ENCODE assay signal across 21 cellular contexts in genomic region chr22:44895296-44896055, GRCh38.
DNase-seq lines count a peak whose midpoint lies in the region; ATAC-seq, FAIRE-seq and TF ChIP-seq lines count a peak whose summit lies in the region.
"Had no signal": no experiment of that assay in that cellular context is flagged by ENCODE, and none has a peak within 500 bp of the region (broad histone marks: within the 10 kb centered on the region; RNA-seq: fewer than 3 reads in every experiment).

No MANE protein-coding gene starts in this region.

- H4K5ac ChIP-seq in H9 (ENCODE audit: insufficient read length, low read depth, low read length): no peak overlapping the region
- H4K5ac ChIP-seq in H1 (ENCODE audit: insufficient read length, low read depth, low read length): no peak overlapping the region

- H3K4me2 ChIP-seq in H9 (ENCODE audit: insufficient read depth, insufficient read length, low read length): no peak overlapping the region
- H3K4me2 ChIP-seq in H1 (ENCODE audit: insufficient read depth in 1 of 2, low read depth in 2 of 2, low read length in 2 of 2): no peak overlapping the region
- H3K4me2 ChIP-seq: A549 had no signal

- no peaks in the 10 kb centered on the region for H3K79me2 ChIP-seq in H9 (ENCODE audit: insufficient read depth, low read length)
- no peaks in the 10 kb centered on the region for H3K79me2 ChIP-seq in H1 (ENCODE audit: control insufficient read depth in 1 of 2, insufficient read depth in 2 of 2, low read length in 2 of 2)

- peaks cover 14 to 48% (median 26%) of the 10 kb centered on the region in 3 experiments for H3K36me3 Mint-ChIP-seq in H9 (ENCODE audit: insufficient read depth in 1 of 3, low read depth in 3 of 3)
- H3K36me3 Mint-ChIP-seq in osteocyte (ENCODE audit: unreplicated experiment): no peaks in the 10 kb centered on the region
- H3K36me3 Mint-ChIP-seq in stimulated activated naive B cell treated with anti-CD40 and anti-IgM and Interleukin-4, amounts not matched to agents 10 μg/mL and 1 μg/mL and 100 μg/mL, for 72 hours: no peaks in the 10 kb centered on the region

- H2BK12ac ChIP-seq in H9 (ENCODE audit: insufficient read length, low read depth, low read length): no peak overlapping the region
- H2BK12ac ChIP-seq in H1 (ENCODE audit: low read depth, low read length): no peak overlapping the region

- H3K4me1 Mint-ChIP-seq in H9: peaks cover 9 to 12% of the 10 kb centered on the region in 2 experiments
- H3K4me1 Mint-ChIP-seq in osteocyte (ENCODE audit: unreplicated experiment): no peaks in the 10 kb centered on the region
- H3K4me1 Mint-ChIP-seq in stimulated activated naive B cell treated with anti-CD40 and anti-IgM and Interleukin-4, amounts not matched to agents 10 μg/mL and 1 μg/mL and 100 μg/mL, for 72 hours: no peaks in the 10 kb centered on the region
- H3K4me1 Mint-ChIP-seq: B cell had no signal

- no peak overlapping the region for H3K4me3 ChIP-seq in H1 (ENCODE audit: extremely low read depth in 1 of 4, insufficient read depth in 2 of 4, low read depth in 3 of 4, low read length in 4 of 4)
- H3K4me3 ChIP-seq: A549 had no signal

- H3K36me3 ChIP-seq in H1 (ENCODE audit: control insufficient read depth in 2 of 4, insufficient read depth in 4 of 4, low read length in 3 of 4): peaks cover 5 to 21% (median 9%) of the 10 kb centered on the region in 4 experiments; a peak in 5 of 8 replicates

- no peak overlapping the region; the same call in 1 of the 2 replicates for H3K14ac ChIP-seq in H9 (ENCODE audit: insufficient read depth, low read length)
- no peak overlapping the region for H3K14ac ChIP-seq in H1 (ENCODE audit: insufficient read length)

- H3K4me1 ChIP-seq in H9 (ENCODE audit: insufficient read depth, low read length) (no peaks in the 10 kb centered on the region), H1 (replicated peaks in 1 of 4; ENCODE audit: control insufficient read depth in 3 of 4, insufficient read depth in 4 of 4, low read length in 3 of 4) (no peaks in the 10 kb centered on the region; a peak in 2 of 7 replicates)
- H3K4me1 ChIP-seq: A549 had no signal

- POLR2A ChIA-PET in H1 (lab: Charles Lee; ENCODE audit: partially characterized antibody): no interaction called here

- no CpG with 5 or more reads among the region's 23 CpGs for WGBS in H9 (ENCODE audit: extremely low coverage, insufficient read length, low lambda C conversion rate)
- 85% methylated on average over 23 of the region's 23 CpGs; no CpG with 5 or more reads in 1 of the 2 experiments for WGBS in H1 (ENCODE audit: extremely low coverage in 1 of 2, insufficient coverage in 1 of 2, insufficient read length in 1 of 2, insufficient replicate concordance in 2 of 2, low coverage in 1 of 2, low lambda C conversion rate in 2 of 2, missing lambda C conversion rate in 1 of 2), 2 experiments

- H4K91ac ChIP-seq in H9 (ENCODE audit: insufficient read length, low read depth, low read length): no peak overlapping the region
- no peak overlapping the region for H4K91ac ChIP-seq in H1 (replicated peaks; ENCODE audit: insufficient read length, low read length)

- H2BK15ac ChIP-seq in H9 (ENCODE audit: low read depth, low read length): no peak overlapping the region
- H2BK15ac ChIP-seq in H1 (ENCODE audit: low read length): no peak overlapping the region

- H2AK5ac ChIP-seq in H9 (ENCODE audit: insufficient read length, low read length) (no peak overlapping the region), H1 (ENCODE audit: low read depth, low read length) (no peak overlapping the region)

- H2BK5ac ChIP-seq in H9 (ENCODE audit: insufficient read length, low read length): no peak overlapping the region
- 0 out of 2 replicates have a peak overlapping the region, but pooled peaks have one; percentile 16 for H2BK5ac ChIP-seq in H1 (ENCODE audit: low read depth, low read length)

- TF ChIP-seq CTCF in H9 (conservative IDR thresholded peaks at IDR 0.05) (no peak), H1 (IDR thresholded peaks at IDR 0.05; ENCODE audit: control extremely low read depth in 1 of 3, insufficient read depth in 1 of 3, low read depth in 1 of 3, low read length in 3 of 3) (no peak), osteocyte (IDR thresholded peaks at IDR 0.05) (no peak)

- H2BK20ac ChIP-seq in H9 (ENCODE audit: low read depth, low read length, poor library complexity, severe bottlenecking) (no peak overlapping the region), H1 (ENCODE audit: low read length) (no peak overlapping the region)

- H3K23me2 ChIP-seq in H9 (ENCODE audit: insufficient read length, low read depth, low read length, poor library complexity, severe bottlenecking) (no peaks in the 10 kb centered on the region), H1 (ENCODE audit: low read depth, low read length) (no peaks in the 10 kb centered on the region)

- H3K9me3 Mint-ChIP-seq in H9: 0 out of 5 replicates have a peak, but pooled peaks cover 0 to under 1% of the 10 kb centered on the region in 2 experiments
- H3K9me3 Mint-ChIP-seq in osteocyte (ENCODE audit: unreplicated experiment): peaks cover 7% of the 10 kb centered on the region
- H3K9me3 Mint-ChIP-seq in stimulated activated naive B cell treated with anti-CD40 and anti-IgM and Interleukin-4, amounts not matched to agents 10 μg/mL and 1 μg/mL and 100 μg/mL, for 72 hours: no peaks in the 10 kb centered on the region

- H3K27me3 ChIP-seq in H9 (ENCODE audit: insufficient read depth, low read length) (no peaks in the 10 kb centered on the region), H1 (replicated peaks in 1 of 4; ENCODE audit: control insufficient read depth in 3 of 4, extremely low read depth in 1 of 4, insufficient read depth in 3 of 4, low read length in 3 of 4) (no peaks in the 10 kb centered on the region)

- no peaks in the 10 kb centered on the region for H4K20me1 ChIP-seq in H9 (ENCODE audit: control insufficient read depth, insufficient read depth, insufficient read length)
- peaks cover 0 to 6% of the 10 kb centered on the region in 2 experiments for H4K20me1 ChIP-seq in H1 (replicated peaks in 1 of 2; ENCODE audit: control insufficient read depth in 1 of 2, insufficient read depth in 2 of 2, low read length in 2 of 2)

- no peak overlapping the region for H4K8ac ChIP-seq in H9 (replicated peaks; ENCODE audit: insufficient read length, low read depth, low read length)
- peak overlapping the region; percentile 20; the same call in 1 of the 2 replicates for H4K8ac ChIP-seq in H1 (ENCODE audit: extremely low read depth, insufficient read depth, low read length)

- ATAC-seq in stimulated activated naive B cell treated with anti-CD40 and anti-IgM and Interleukin-4, amounts not matched to agents 10 μg/mL and 1 μg/mL and 100 μg/mL, for 72 hours (replicated peaks): no peak
- no peak for ATAC-seq in GM21786 (IDR thresholded peaks at IDR 0.05; ENCODE audit: unreplicated experiment)
- ATAC-seq: A549, SK-N-SH treated with all-trans-retinoic acid at 6 μM for 48 hours had no signal

- no peaks in the 10 kb centered on the region for H3K9me3 ChIP-seq in H9 (ENCODE audit: control insufficient read depth, low read depth, low read length)
- no peaks in the 10 kb centered on the region for H3K9me3 ChIP-seq in H1 (ENCODE audit: insufficient read depth in 2 of 2, low read depth in 1 of 2, low read length in 1 of 2)
- H3K9me3 ChIP-seq: A549 had no signal

- H3K56ac ChIP-seq in H9 (ENCODE audit: insufficient read length, low read depth, low read length) (no peak overlapping the region), H1 (replicated peaks; ENCODE audit: insufficient read length, low read depth, low read length) (no peak overlapping the region)

- H3T11ph ChIP-seq in H9 (ENCODE audit: low read length): no peak overlapping the region

- no peak for TF ChIP-seq EP300 in H1 (IDR thresholded peaks at IDR 0.05; ENCODE audit: borderline replicate concordance in 1 of 2, low read depth in 2 of 2, low read length in 2 of 2)

- TF ChIP-seq POLR2A in H1 (IDR thresholded peaks at IDR 0.05; ENCODE audit: control extremely low read depth in 1 of 2, low read depth in 2 of 2, low read length in 2 of 2): no peak; a peak in 1 of 3 replicates

- no peak for FAIRE-seq in H1 (lab: Jason Lieb, UNC)
- FAIRE-seq: A549, HTR-8/SVneo had no signal

- DNase-seq in ELF-1 (ENCODE audit: low read depth, low spot score): peak; percentile 51
- DNase-seq in H9: no peak
- no peak for DNase-seq in H1 (ENCODE audit: low read depth in 1 of 2, low spot score in 2 of 2)
- DNase-seq in osteocyte (ENCODE audit: extremely low spot score, unreplicated experiment): peak; percentile 63
- no peak for DNase-seq in stimulated activated naive B cell treated with anti-CD40 and anti-IgM and Interleukin-4, amounts not matched to agents 10 μg/mL and 1 μg/mL and 100 μg/mL, for 72 hours
- DNase-seq in SIG-M5 treated with dmso at 0.1 percent for 504 hours (lab: John Stamatoyannopoulos, UW; ENCODE audit: unreplicated experiment): no peak
- DNase-seq: KG1; NCI-H1092 treated with DMSO at 0.1 percent for 48 hours; NCI-H1436 treated with DMSO at 0.1 percent for 48 hours; NCI-H1930; NCI-H2227 treated with DMSO at 0.1 percent for 48 hours; NCI-H510A treated with DMSO at 0.1 percent for 48 hours; NCI-H748 treated with DMSO at 0.1 percent for 48 hours; NK-92 treated with Interleukin-12 subunit alpha and Interleukin-12 subunit beta, amount 100 ng/mL, for 24 hours; SIG-M5 had no signal

- H3K27ac Mint-ChIP-seq in H9 (peak overlapping the region in 2 of 3 experiments; percentile 22 to 67; a peak in 1 of 7 replicates), osteocyte (ENCODE audit: unreplicated experiment) (no peak overlapping the region)
- H3K27ac Mint-ChIP-seq in stimulated activated naive B cell treated with anti-CD40 and anti-IgM and Interleukin-4, amounts not matched to agents 10 μg/mL and 1 μg/mL and 100 μg/mL, for 72 hours: no peak overlapping the region
- H3K27ac Mint-ChIP-seq: B cell had no signal

- H2BK120ac ChIP-seq in H9 (ENCODE audit: low read depth, low read length, poor library complexity, severe bottlenecking): no peak overlapping the region
- no peak overlapping the region for H2BK120ac ChIP-seq in H1 (replicated peaks; ENCODE audit: low read depth, low read length)

- H2AFZ ChIP-seq in H9 (ENCODE audit: low read length) (no peak overlapping the region), H1 (ENCODE audit: low read length) (no peak overlapping the region)

- H3K23ac ChIP-seq in H9 (ENCODE audit: insufficient read length, low read depth, low read length) (no peak overlapping the region), H1 (ENCODE audit: insufficient read length) (no peak overlapping the region)

- H3K27me3 Mint-ChIP-seq in H9 (ENCODE audit: low read depth): no peaks in the 10 kb centered on the region
- H3K27me3 Mint-ChIP-seq in osteocyte (ENCODE audit: unreplicated experiment): no peaks in the 10 kb centered on the region
- H3K27me3 Mint-ChIP-seq in stimulated activated naive B cell treated with anti-CD40 and anti-IgM and Interleukin-4, amounts not matched to agents 10 μg/mL and 1 μg/mL and 100 μg/mL, for 72 hours: no peaks in the 10 kb centered on the region
- H3K27me3 Mint-ChIP-seq: B cell had no signal

- H3K4me3 Mint-ChIP-seq in H9: no peak overlapping the region
- no peak overlapping the region for H3K4me3 Mint-ChIP-seq in osteocyte (ENCODE audit: unreplicated experiment)
- H3K4me3 Mint-ChIP-seq in stimulated activated naive B cell treated with anti-CD40 and anti-IgM and Interleukin-4, amounts not matched to agents 10 μg/mL and 1 μg/mL and 100 μg/mL, for 72 hours: no peak overlapping the region
- H3K4me3 Mint-ChIP-seq: B cell had no signal

- no peak for TF ChIP-seq RAD21 in H1 (IDR thresholded peaks at IDR 0.05 in 1 of 2, conservative IDR thresholded peaks at IDR 0.05 in 1 of 2; ENCODE audit: low read depth in 2 of 2, low read length in 2 of 2)

- no peak overlapping the region for H3K9ac ChIP-seq in H9 (ENCODE audit: extremely low read depth, insufficient read length, low read length)
- no peak overlapping the region for H3K9ac ChIP-seq in H1 (replicated peaks in 1 of 4; ENCODE audit: extremely low read depth in 1 of 4, low read depth in 3 of 4, low read length in 3 of 4)

- H3K79me1 ChIP-seq in H9 (ENCODE audit: insufficient read depth, low read depth, low read length, poor library complexity, severe bottlenecking): no peaks in the 10 kb centered on the region
- no peaks in the 10 kb centered on the region; the same call in 1 of the 2 replicates for H3K79me1 ChIP-seq in H1 (ENCODE audit: low read depth, low read length)

- CTCF ChIA-PET in H1 (lab: Charles Lee; ENCODE audit: partially characterized antibody): interaction anchor here (1.1 kb wide), 1 partner anchor 15 kb away, joined by 3 read pairs; no protein-coding TSS in a partner anchor

- H3K18ac ChIP-seq in H9 (ENCODE audit: insufficient read length, low read depth, low read length): no peak overlapping the region
- no peak overlapping the region for H3K18ac ChIP-seq in H1 (ENCODE audit: extremely low read depth, low read length)

- no peak overlapping the region for H3K4ac ChIP-seq in H9 (ENCODE audit: low read depth, low read length)
- H3K4ac ChIP-seq in H1 (replicated peaks; ENCODE audit: insufficient read length, low read depth, low read length): no peak overlapping the region

- no peak overlapping the region for H3K27ac ChIP-seq in H9 (ENCODE audit: insufficient read length, low read depth, low read length)
- H3K27ac ChIP-seq in H1 (ENCODE audit: low read depth, low read length): no peak overlapping the region
- H3K27ac ChIP-seq: A549, RWPE1 had no signal

Comparison
In these comparisons a context has a peak if more than half of its experiments do, and no peak if none do; other contexts are left out.
1. DNase-seq: peak in ELF-1 (single experiment) and osteocyte (single experiment); none in H9 (single experiment), H1 (0 of 2), stimulated activated naive B cell treated with anti-CD40 and anti-IgM and Interleukin-4, amounts not matched to agents 10 μg/mL and 1 μg/mL and 100 μg/mL, for 72 hours (single experiment) and SIG-M5 treated with dmso at 0.1 percent for 504 hours (single experiment).
2. H3K27ac Mint-ChIP-seq: peak in H9 (2 of 3); none in osteocyte (single experiment) and stimulated activated naive B cell treated with anti-CD40 and anti-IgM and Interleukin-4, amounts not matched to agents 10 μg/mL and 1 μg/mL and 100 μg/mL, for 72 hours (single experiment).